8 cellular contexts compared by ENCODE assay signal in genomic region chr14:57066887-57067513, GRCh38.
A peak's percentile ranks its signal among the peaks of the same experiment; 100 is the strongest.
DNase-seq lines count a peak whose midpoint lies in the region; ATAC-seq and TF ChIP-seq lines count a peak whose summit lies in the region.

No MANE protein-coding gene starts in this region.

- H3K79me2 ChIP-seq in OCI-LY1 (ENCODE audit: insufficient read depth, low read length): no peaks in the 10 kb centered on the region

- TF ChIP-seq CTCF in OCI-LY1 (IDR thresholded peaks at IDR 0.05; ENCODE audit: low read length): peak; percentile 81
- TF ChIP-seq CTCF in cardiac fibroblast (IDR thresholded peaks at IDR 0.05; ENCODE audit: low read depth, low read length): peak; percentile 64

- no peaks in the 10 kb centered on the region for H3K9me3 ChIP-seq in OCI-LY1 (ENCODE audit: low read length)

- no peaks in the 10 kb centered on the region for H3K4me1 ChIP-seq in OCI-LY1 (ENCODE audit: insufficient read depth, low read length, severe bottlenecking)

- no peak overlapping the region for H3K9ac ChIP-seq in OCI-LY1 (ENCODE audit: low read length)

- H3K4me3 ChIP-seq in OCI-LY1 (ENCODE audit: low read depth, low read length, poor library complexity, severe bottlenecking) (no peak overlapping the region), cardiac fibroblast (replicated peaks in 1 of 2; ENCODE audit: low read depth in 2 of 2, low read length in 2 of 2) (no peak overlapping the region)

- H3K27me3 ChIP-seq in OCI-LY1 (ENCODE audit: insufficient read depth, low read length): no peaks in the 10 kb centered on the region

- H3F3A ChIP-seq in OCI-LY1 (ENCODE audit: insufficient read depth, low read length): no peaks in the 10 kb centered on the region

- H3K36me3 ChIP-seq in OCI-LY1 (ENCODE audit: insufficient read depth, low read length): no peaks in the 10 kb centered on the region

- H2AFZ ChIP-seq in OCI-LY1 (ENCODE audit: low read length): no peak overlapping the region

- no peak overlapping the region for H3K27ac ChIP-seq in OCI-LY1 (ENCODE audit: low read depth, low read length, poor library complexity, severe bottlenecking)

- ATAC-seq in HG03103 (IDR thresholded peaks at IDR 0.05; ENCODE audit: low read depth, unreplicated experiment) (peak; percentile 89), HG03135 (IDR thresholded peaks at IDR 0.05; ENCODE audit: unreplicated experiment) (no peak)

- peak; percentile 20 for DNase-seq in NCI-H1436 (lab: John Stamatoyannopoulos, UW)
- no peak for DNase-seq in NCI-H1436 treated with DMSO at 0.1 percent for 48 hours (lab: John Stamatoyannopoulos, UW)
- DNase-seq in cardiac fibroblast (ENCODE audit: low read depth in 2 of 2): peak; percentile 25 to 28
- peak; percentile 60 for DNase-seq in midbrain (lab: John Stamatoyannopoulos, UW)
- no peak for DNase-seq in DMS79 (lab: John Stamatoyannopoulos, UW)

- H3K4me2 ChIP-seq in OCI-LY1 (ENCODE audit: low read length): no peak overlapping the region

- no peaks in the 10 kb centered on the region for H3K9me2 ChIP-seq in OCI-LY1 (ENCODE audit: low read depth, low read length)

- no peaks in the 10 kb centered on the region for H4K20me1 ChIP-seq in OCI-LY1 (ENCODE audit: insufficient read depth, low read length)

Comparison
In these comparisons a context has a peak if more than half of its experiments do, and no peak if none do; other contexts are left out.
1. DNase-seq: peak in NCI-H1436 (single experiment), cardiac fibroblast (2 of 2) and midbrain (single experiment); none in NCI-H1436 treated with DMSO at 0.1 percent for 48 hours (single experiment) and DMS79 (single experiment).